10 cellular contexts compared by ENCODE assay signal in the genomic region with DNA sequence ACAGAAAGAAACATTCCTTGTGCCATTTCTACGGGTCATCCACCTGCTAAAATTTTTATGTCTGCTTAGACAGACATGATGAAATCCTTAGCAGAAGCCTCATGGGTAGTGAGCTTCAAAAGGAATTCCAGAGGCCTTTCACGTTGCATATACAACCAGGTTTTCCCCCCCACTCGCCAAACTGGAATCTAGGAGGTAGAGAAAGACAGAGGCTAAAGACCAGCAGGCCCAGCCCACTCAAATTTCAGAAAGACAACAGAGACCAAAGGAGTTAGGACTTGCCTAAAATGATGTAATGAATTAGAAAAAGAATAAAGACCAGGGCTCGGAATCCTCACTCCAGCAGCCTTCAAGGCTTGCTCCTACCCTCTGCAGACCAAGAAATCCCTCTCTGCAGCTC. TPM values are rescaled to one million over a fixed set of nuclear protein-coding genes. Genes with fewer than 3 reads are reported as not detected.
DNase-seq lines count a peak whose midpoint lies in the region; ATAC-seq, FAIRE-seq and TF ChIP-seq lines count a peak whose summit lies in the region.
"Had no signal": no experiment of that assay in that cellular context is flagged by ENCODE, and none has a peak within 500 bp of the region (broad histone marks: within the 10 kb centered on the region; RNA-seq: fewer than 3 reads in every experiment).

No MANE protein-coding gene starts in this region.

- FAIRE-seq in GM12892 (lab: Jason Lieb, UNC) = peak; percentile 5

- no peak for DNase-seq in GM12892 (ENCODE audit: insufficient read length)
- no peak for DNase-seq in activated CD4-positive, alpha-beta memory T cell treated with anti-CD3 and anti-CD28 coated beads, Interleukin-2, amount 10 ng/mL, durations not matched to agents 7 days and 5 days
- no peak for DNase-seq in immature natural killer cell
- DNase-seq in glutamatergic neuron = no peak
- DNase-seq: activated CD4-positive, alpha-beta T cell treated with anti-CD3 and anti-CD28 coated beads, Interleukin-2, amount 50 U/mL, for 4 hours; NCI-H446 treated with DMSO at 0.1 percent for 48 hours had no signal

- no peak for ATAC-seq in esophagus mucosa
- ATAC-seq in GM21423 (IDR thresholded peaks at IDR 0.05; ENCODE audit: unreplicated experiment) = no peak
- ATAC-seq in HG03354 (IDR thresholded peaks at IDR 0.05; ENCODE audit: poor library complexity, severe bottlenecking, unreplicated experiment) = no peak

- H3K9ac ChIP-seq in skeletal muscle tissue (ENCODE audit: low read depth in 1 of 3, low read length in 3 of 3) = peak overlapping the region in 1 of 3 donors; percentile 19

- no peaks in the 10 kb centered on the region for H3K36me3 ChIP-seq in skeletal muscle tissue (ENCODE audit: control insufficient read depth in 3 of 3, insufficient read depth in 3 of 3, low read length in 3 of 3)

- no peaks in the 10 kb centered on the region for H3K27me3 Mint-ChIP-seq in activated CD4-positive, alpha-beta memory T cell treated with anti-CD3 and anti-CD28 coated beads, Interleukin-2, amount 10 ng/mL, durations not matched to agents 7 days and 5 days
- peaks cover 4 to 26% (median 22%) of the 10 kb centered on the region in 3 donors for H3K27me3 Mint-ChIP-seq in immature natural killer cell (ENCODE audit: low read depth in 3 of 3)
- H3K27me3 Mint-ChIP-seq in glutamatergic neuron (ENCODE audit: unreplicated experiment) = peaks cover 4% of the 10 kb centered on the region

- H3K27ac ChIP-seq in skeletal muscle tissue (ENCODE audit: low read depth, low read length) = peak overlapping the region; percentile 97

- H3K36me3 Mint-ChIP-seq in activated CD4-positive, alpha-beta memory T cell treated with anti-CD3 and anti-CD28 coated beads, Interleukin-2, amount 10 ng/mL, durations not matched to agents 7 days and 5 days (ENCODE audit: low read depth) = peaks cover 27% of the 10 kb centered on the region
- H3K36me3 Mint-ChIP-seq in immature natural killer cell (no peaks in the 10 kb centered on the region), glutamatergic neuron (ENCODE audit: unreplicated experiment) (no peaks in the 10 kb centered on the region)

- H3K4me3 ChIP-seq in skeletal muscle tissue (ENCODE audit: low read length in 3 of 3) = no peak overlapping the region

- CTCF ChIA-PET in activated CD4-positive, alpha-beta memory T cell treated with anti-CD3 and anti-CD28 coated beads, Interleukin-2, amount 10 ng/mL, durations not matched to agents 7 days and 5 days (lab: Charles Lee) = interaction anchor here (1.6 to 2.6 kb wide), 3 partner anchors 13 to 68 kb away, joined by 3 to 13 read pairs (median 4); no protein-coding TSS in a partner anchor

- no peaks in the 10 kb centered on the region for H3K27me3 ChIP-seq in skeletal muscle tissue (ENCODE audit: control insufficient read depth in 3 of 3, insufficient read depth in 3 of 3, low read length in 3 of 3)

- H3K9me3 ChIP-seq in skeletal muscle tissue (ENCODE audit: control insufficient read depth in 3 of 3, low read length in 3 of 3) = no peaks in the 10 kb centered on the region

- H3K27ac Mint-ChIP-seq in activated CD4-positive, alpha-beta memory T cell treated with anti-CD3 and anti-CD28 coated beads, Interleukin-2, amount 10 ng/mL, durations not matched to agents 7 days and 5 days = peak overlapping the region; percentile 91
- H3K27ac Mint-ChIP-seq in immature natural killer cell = peak overlapping the region; percentile 96 to 99 (median 99)
- no peak overlapping the region for H3K27ac Mint-ChIP-seq in glutamatergic neuron (ENCODE audit: unreplicated experiment)

- peaks cover 74 to 77% (median 76%) of the 10 kb centered on the region in 3 donors for H3K4me1 ChIP-seq in skeletal muscle tissue (ENCODE audit: control insufficient read depth in 3 of 3, insufficient read depth in 3 of 3, low read length in 3 of 3)

- no peak overlapping the region for H3K4me3 Mint-ChIP-seq in activated CD4-positive, alpha-beta memory T cell treated with anti-CD3 and anti-CD28 coated beads, Interleukin-2, amount 10 ng/mL, durations not matched to agents 7 days and 5 days
- peak overlapping the region; percentile 71 to 84 (median 78) for H3K4me3 Mint-ChIP-seq in immature natural killer cell
- H3K4me3 Mint-ChIP-seq in glutamatergic neuron (ENCODE audit: unreplicated experiment) = no peak overlapping the region

- H3K9me3 Mint-ChIP-seq in activated CD4-positive, alpha-beta memory T cell treated with anti-CD3 and anti-CD28 coated beads, Interleukin-2, amount 10 ng/mL, durations not matched to agents 7 days and 5 days = no peaks in the 10 kb centered on the region
- H3K9me3 Mint-ChIP-seq in immature natural killer cell (no peaks in the 10 kb centered on the region), glutamatergic neuron (ENCODE audit: unreplicated experiment) (no peaks in the 10 kb centered on the region)

- H3K4me1 Mint-ChIP-seq in activated CD4-positive, alpha-beta memory T cell treated with anti-CD3 and anti-CD28 coated beads, Interleukin-2, amount 10 ng/mL, durations not matched to agents 7 days and 5 days = peaks cover 94% of the 10 kb centered on the region
- H3K4me1 Mint-ChIP-seq in immature natural killer cell = peaks cover 97 to 100% of the 10 kb centered on the region in 2 donors
- peaks cover 24% of the 10 kb centered on the region for H3K4me1 Mint-ChIP-seq in glutamatergic neuron (ENCODE audit: low read depth, unreplicated experiment)

- TF ChIP-seq POLR2A in GM12892 (IDR thresholded peaks at IDR 0.05; ENCODE audit: low read depth, low read length) = no peak

- no peak for TF ChIP-seq CTCF in glutamatergic neuron (IDR thresholded peaks at IDR 0.05; ENCODE audit: partially characterized antibody, unreplicated experiment)

- POLR2A ChIA-PET in activated CD4-positive, alpha-beta memory T cell treated with anti-CD3 and anti-CD28 coated beads, Interleukin-2, amount 10 ng/mL, durations not matched to agents 7 days and 5 days (lab: Charles Lee) = interaction anchor here (1.7 to 12.5 kb wide), 5 partner anchors 10 to 133 kb away, joined by 7 to 115 read pairs (median 11); partner anchors contain the start of genes B4GALT1, DNAJA1 and SMU1

RNA-seq across cellular contexts. Expression of gene B4GALT1, which starts 9.2 kb away (rescaled TPM):
- polyA plus RNA-seq in GM12892 (2012; ENCODE audit: missing spikeins) = 33.9 TPM
- total RNA-seq in activated CD4-positive, alpha-beta memory T cell treated with anti-CD3 and anti-CD28 coated beads, Interleukin-2, amount 10 ng/mL, durations not matched to agents 7 days and 5 days = 10 to 100 TPM; 69.2 to 70.8 TPM
- 10 to 100 TPM; 21.7 to 49.2 (median 44.2) TPM for polyA plus RNA-seq in immature natural killer cell
- total RNA-seq in skeletal muscle tissue (14.1 TPM), esophagus mucosa (50.9 TPM), glutamatergic neuron (ENCODE audit: unreplicated experiment) (5.4 TPM)

Comparison
In these comparisons a context has a peak if more than half of its experiments do, and no peak if none do; other contexts are left out.
1. H3K4me3 Mint-ChIP-seq: peak in immature natural killer cell (5 of 5); none in activated CD4-positive, alpha-beta memory T cell treated with anti-CD3 and anti-CD28 coated beads, Interleukin-2, amount 10 ng/mL, durations not matched to agents 7 days and 5 days (single experiment) and glutamatergic neuron (single experiment).